In the genomic region with DNA sequence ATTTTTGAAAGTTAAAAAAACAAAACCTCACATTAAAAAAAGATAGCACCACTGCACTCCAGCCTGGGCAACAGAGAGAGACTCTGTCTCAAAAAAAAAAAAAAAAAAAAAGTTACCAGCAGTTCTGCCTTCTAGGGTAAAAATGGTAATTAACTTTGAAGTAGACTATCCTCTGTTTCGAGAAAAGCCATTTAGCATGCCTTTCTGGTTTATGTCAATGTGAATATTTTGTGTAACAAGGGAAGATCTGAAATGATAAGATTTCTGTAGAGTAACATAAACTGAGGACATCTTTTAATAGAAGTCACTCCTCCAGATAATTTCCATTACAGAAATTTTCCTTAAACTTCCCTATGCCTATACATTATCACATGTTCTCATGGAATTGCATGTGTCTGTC, we compare ENCODE assay signal across 6 cellular contexts.
"Had no signal": no experiment of that assay in that cellular context is flagged by ENCODE, and none has a peak within 500 bp of the region (broad histone marks: within the 10 kb centered on the region; RNA-seq: fewer than 3 reads in every experiment).

No MANE protein-coding gene starts in this region.

- DNase-seq: IMR-90, KBM-7, KG1 had no signal

- H3K27ac ChIP-seq: HL-60 had no signal

- H3K4me3 ChIP-seq: K562 had no signal

- ATAC-seq: HepG2, K562 had no signal
